ENCODE assay signal across 8 cellular contexts in genomic region chr1:235502601-235503332, GRCh38. TPM values are rescaled to one million over a fixed set of nuclear protein-coding genes. Genes with fewer than 3 reads are reported as not detected.
DNase-seq lines count a peak whose midpoint lies in the region; ATAC-seq and TF ChIP-seq lines count a peak whose summit lies in the region.

No MANE protein-coding gene starts in this region.

- peaks cover 11% of the 10 kb centered on the region for H3K4me1 ChIP-seq in Panc1 (ENCODE audit: control insufficient read depth, insufficient read depth, low read length)
- peaks cover 9% of the 10 kb centered on the region for H3K4me1 ChIP-seq in neural progenitor cell

- H3K9me3 Mint-ChIP-seq in endothelial cell (ENCODE audit: unreplicated experiment) (no peaks in the 10 kb centered on the region), neural progenitor cell (no peaks in the 10 kb centered on the region)

- H3K36me3 ChIP-seq in Panc1 (ENCODE audit: control insufficient read depth, insufficient read depth, low read length) (no peaks in the 10 kb centered on the region; the same call in none of the 2 replicates), neural progenitor cell (no peaks in the 10 kb centered on the region)

- TSS peak; percentile 77 for BruUV-seq in Panc1 (replicated peaks; lab: Mats Ljungman, UMichigan)

- H3K27ac ChIP-seq in Panc1 (ENCODE audit: low read length) (peak overlapping the region; percentile 84), neural progenitor cell (no peak overlapping the region)

- H3K36me3 Mint-ChIP-seq in endothelial cell (ENCODE audit: low read depth, unreplicated experiment) (no peaks in the 10 kb centered on the region), neural progenitor cell (peaks cover 5% of the 10 kb centered on the region)

- H3K4me1 Mint-ChIP-seq in endothelial cell (ENCODE audit: unreplicated experiment): peaks cover 15% of the 10 kb centered on the region
- H3K4me1 Mint-ChIP-seq in neural progenitor cell: peaks cover 12% of the 10 kb centered on the region

- H2AFZ ChIP-seq in neural progenitor cell (replicated peaks): no peak overlapping the region

- CTCF ChIA-PET in Panc1 (lab: Charles Lee): no interaction called here

- ATAC-seq in Panc1 (no peak), left lobe of liver (no peak)

- TF ChIP-seq CTCF in Panc1 (IDR thresholded peaks at IDR 0.05) (no peak), endothelial cell (IDR thresholded peaks at IDR 0.05; ENCODE audit: unreplicated experiment) (no peak), neural progenitor cell (IDR thresholded peaks at IDR 0.05) (no peak)

- H3K4me3 ChIP-seq in Panc1 (ENCODE audit: low read depth in 2 of 2, low read length in 2 of 2) (peak overlapping the region; percentile 91 to 94), neural progenitor cell (peak overlapping the region; percentile 90)

- H4K20me1 ChIP-seq in neural progenitor cell (ENCODE audit: low read depth): peaks cover 35% of the 10 kb centered on the region

- H3K4me3 Mint-ChIP-seq in endothelial cell (ENCODE audit: unreplicated experiment) (peak overlapping the region; percentile 90), neural progenitor cell (peak overlapping the region; percentile 95)

- H3K27me3 ChIP-seq in Panc1 (ENCODE audit: control insufficient read depth, insufficient read depth, low read length) (no peaks in the 10 kb centered on the region), neural progenitor cell (no peaks in the 10 kb centered on the region)

- H3K4me2 ChIP-seq in neural progenitor cell: peak overlapping the region; percentile 94

- H3K79me2 ChIP-seq in neural progenitor cell (ENCODE audit: low read depth): peaks cover 60% of the 10 kb centered on the region

- peaks cover 42% of the 10 kb centered on the region for H3F3A ChIP-seq in neural progenitor cell (ENCODE audit: low read depth)

- POLR2A ChIA-PET in Panc1 (lab: Charles Lee): no interaction called here

- in situ Hi-C loops in Panc1 (cut with HindIII; ENCODE audit: low pct_unique_long_range_greater_than_20kb, low sequenced_read_pairs): no loop called here

- H3K9me3 ChIP-seq in Panc1 (ENCODE audit: control insufficient read depth, insufficient read depth, low read depth, low read length) (no peaks in the 10 kb centered on the region), neural progenitor cell (ENCODE audit: low read depth) (no peaks in the 10 kb centered on the region)

- peak; percentile 20 for DNase-seq in NCI-H2227 (lab: John Stamatoyannopoulos, UW; ENCODE audit: unreplicated experiment)
- no peak for DNase-seq in NCI-H2227 treated with DMSO at 0.1 percent for 48 hours (lab: John Stamatoyannopoulos, UW)
- DNase-seq in Panc1 (ENCODE audit: low read depth, low spot score): no peak
- no peak for DNase-seq in endothelial cell (ENCODE audit: low spot score)
- DNase-seq in neural progenitor cell (ENCODE audit: low spot score): no peak
- no peak for DNase-seq in activated CD4-positive, CD25-positive, alpha-beta regulatory T cell (lab: John Stamatoyannopoulos, UW)
- no peak for DNase-seq in MV-4-11 (lab: John Stamatoyannopoulos, UW)
- no peak for DNase-seq in left lobe of liver (ENCODE audit: low spot score)

- H3K27me3 Mint-ChIP-seq in endothelial cell (ENCODE audit: unreplicated experiment) (peaks cover 4% of the 10 kb centered on the region), neural progenitor cell (ENCODE audit: insufficient read depth, low read depth) (peaks cover 4% of the 10 kb centered on the region)

- H3K27ac Mint-ChIP-seq in endothelial cell (ENCODE audit: unreplicated experiment) (peak overlapping the region; percentile 45), neural progenitor cell (peak overlapping the region; percentile 85)

- intact Hi-C loops in Panc1 (cut with micrococcal nuclease; ENCODE audit: unreplicated experiment): no loop called here

- H3K9ac ChIP-seq in neural progenitor cell: peak overlapping the region; percentile 33

RNA-seq across cellular contexts. Expression of gene B3GALNT2, which starts 1.5 kb away (rescaled TPM):
- total RNA-seq in Panc1 (2021; ENCODE audit: unreplicated experiment): 40.7 TPM
- polyA plus RNA-seq in Panc1 (2012; ENCODE audit: insufficient read length): 22.5 TPM
- 15.9 TPM for total RNA-seq in endothelial cell (ENCODE audit: unreplicated experiment)
- 42.7 and 43.0 TPM in 2 replicates for total RNA-seq in neural progenitor cell (ENCODE audit: low replicate concordance)
- total RNA-seq in left lobe of liver: 8.9 TPM
